28 cellular contexts compared by ENCODE assay signal in genomic region chr10:45278860-45279498, GRCh38. TPM values are rescaled to one million over a fixed set of nuclear protein-coding genes. Genes with fewer than 3 reads are reported as not detected.
"Had no signal": no experiment of that assay in that cellular context is flagged by ENCODE, and none has a peak within 500 bp of the region (broad histone marks: within the 10 kb centered on the region; RNA-seq: fewer than 3 reads in every experiment).

No MANE protein-coding gene starts in this region.

- H3K9me3 Mint-ChIP-seq: activated CD4-positive, alpha-beta memory T cell treated with anti-CD3 and anti-CD28 coated beads, Interleukin-2, amount 10 ng/mL, durations not matched to agents 7 days and 5 days; activated CD4-positive, alpha-beta T cell treated with anti-CD3 and anti-CD28 coated beads, Interleukin-2, amount 10 ng/mL, durations not matched to agents 24 days and 14 days; activated naive CD4-positive, alpha-beta T cell treated with anti-CD3 and anti-CD28 coated beads for 36 hours; activated T-cell treated with anti-CD3 and anti-CD28 coated beads, Interleukin-2, amount 50 U/mL, for 72 hours; natural killer cell; stimulated activated effector memory CD8-positive, alpha-beta T cell treated with anti-CD3 and anti-CD28 coated beads, Interleukin-12 subunit alpha, Interleukin-12 subunit beta, amount 100 ng/mL, for 72 hours; stimulated activated naive CD8-positive, alpha-beta T cell treated with anti-CD3 and anti-CD28 coated beads, Interleukin-15, amount 100 ng/mL, for 72 hours had no signal

- H3K27ac Mint-ChIP-seq: activated CD4-positive, alpha-beta memory T cell treated with anti-CD3 and anti-CD28 coated beads, Interleukin-2, amount 10 ng/mL, durations not matched to agents 7 days and 5 days; activated CD4-positive, alpha-beta T cell treated with anti-CD3 and anti-CD28 coated beads, Interleukin-2, amount 10 ng/mL, durations not matched to agents 24 days and 14 days; activated naive CD4-positive, alpha-beta T cell treated with anti-CD3 and anti-CD28 coated beads for 36 hours; activated T-cell treated with anti-CD3 and anti-CD28 coated beads, Interleukin-2, amount 50 U/mL, for 72 hours; natural killer cell; stimulated activated effector memory CD8-positive, alpha-beta T cell treated with anti-CD3 and anti-CD28 coated beads, Interleukin-12 subunit alpha, Interleukin-12 subunit beta, amount 100 ng/mL, for 72 hours; stimulated activated naive CD8-positive, alpha-beta T cell treated with anti-CD3 and anti-CD28 coated beads, Interleukin-15, amount 100 ng/mL, for 72 hours had no signal

- ATAC-seq: activated CD4-positive, CD25-positive, alpha-beta regulatory T cell treated with anti-CD3 and anti-CD28 coated beads, Interleukin-2, amount 50 U/mL, for 24 hours; activated T-cell treated with anti-CD3 and anti-CD28 coated beads, Interleukin-2, amount 50 U/mL, for 72 hours; foreskin keratinocyte; left lung; natural killer cell; stimulated activated effector memory CD8-positive, alpha-beta T cell treated with anti-CD3 and anti-CD28 coated beads, Interleukin-12 subunit alpha, Interleukin-12 subunit beta, amount 100 ng/mL, for 72 hours; stimulated activated naive CD8-positive, alpha-beta T cell treated with anti-CD3 and anti-CD28 coated beads, Interleukin-15, amount 100 ng/mL, for 72 hours had no signal

- H3K27me3 Mint-ChIP-seq: stimulated activated naive CD8-positive, alpha-beta T cell treated with anti-CD3 and anti-CD28 coated beads, Interleukin-15, amount 100 ng/mL, for 72 hours had no signal

- H3K36me3 Mint-ChIP-seq: natural killer cell; stimulated activated effector memory CD8-positive, alpha-beta T cell treated with anti-CD3 and anti-CD28 coated beads, Interleukin-12 subunit alpha, Interleukin-12 subunit beta, amount 100 ng/mL, for 72 hours had no signal

- H3K4me1 Mint-ChIP-seq: activated CD4-positive, alpha-beta memory T cell treated with anti-CD3 and anti-CD28 coated beads, Interleukin-2, amount 10 ng/mL, durations not matched to agents 7 days and 5 days; activated CD4-positive, alpha-beta T cell treated with anti-CD3 and anti-CD28 coated beads, Interleukin-2, amount 10 ng/mL, durations not matched to agents 24 days and 14 days; natural killer cell; stimulated activated effector memory CD8-positive, alpha-beta T cell treated with anti-CD3 and anti-CD28 coated beads, Interleukin-12 subunit alpha, Interleukin-12 subunit beta, amount 100 ng/mL, for 72 hours; stimulated activated naive CD8-positive, alpha-beta T cell treated with anti-CD3 and anti-CD28 coated beads, Interleukin-15, amount 100 ng/mL, for 72 hours had no signal

- H3K4me3 Mint-ChIP-seq: activated CD4-positive, alpha-beta memory T cell treated with anti-CD3 and anti-CD28 coated beads, Interleukin-2, amount 10 ng/mL, durations not matched to agents 7 days and 5 days; activated CD4-positive, alpha-beta T cell treated with anti-CD3 and anti-CD28 coated beads, Interleukin-2, amount 10 ng/mL, durations not matched to agents 24 days and 14 days; activated naive CD4-positive, alpha-beta T cell treated with anti-CD3 and anti-CD28 coated beads for 36 hours; activated T-cell treated with anti-CD3 and anti-CD28 coated beads, Interleukin-2, amount 50 U/mL, for 72 hours; natural killer cell; stimulated activated effector memory CD8-positive, alpha-beta T cell treated with anti-CD3 and anti-CD28 coated beads, Interleukin-12 subunit alpha, Interleukin-12 subunit beta, amount 100 ng/mL, for 72 hours; stimulated activated naive CD8-positive, alpha-beta T cell treated with anti-CD3 and anti-CD28 coated beads, Interleukin-15, amount 100 ng/mL, for 72 hours had no signal

- DNase-seq: activated CD4-positive, alpha-beta memory T cell treated with anti-CD3 and anti-CD28 coated beads, Interleukin-2, amount 10 ng/mL, durations not matched to agents 7 days and 5 days; activated CD4-positive, alpha-beta T cell treated with anti-CD3 and anti-CD28 coated beads, Interleukin-2, amount 10 ng/mL, durations not matched to agents 24 days and 14 days; activated effector memory CD4-positive, alpha-beta T cell treated with Interleukin-2 at 50 U/mL for 16 hours; activated naive CD4-positive, alpha-beta T cell treated with anti-CD3 and anti-CD28 coated beads for 36 hours; activated T-cell treated with anti-CD3 and anti-CD28 coated beads, Interleukin-2, amount 50 U/mL, for 72 hours; cerebellar nuclear complex; foreskin keratinocyte; left lung; midbrain; natural killer cell; occipital lobe; right lobe of liver; stimulated activated CD4-positive, alpha-beta T cell treated with anti-CD3 and anti-CD28 coated beads, Interleukin-2, amount 100 ng/mL, for 24 hours; stimulated activated naive CD8-positive, alpha-beta T cell treated with anti-CD3 and anti-CD28 coated beads, Interleukin-15, amount 100 ng/mL, for 72 hours; T-helper 9 cell; testis had no signal

- H3K27ac ChIP-seq: coronary artery, foreskin keratinocyte, left lung, right lobe of liver, skin epidermis, testis, vagina, VCaP had no signal

RNA-seq across cellular contexts. Expression of gene OR13A1, which starts 36.4 kb away (rescaled TPM):
- total RNA-seq: activated CD4-positive, alpha-beta memory T cell treated with anti-CD3 and anti-CD28 coated beads, Interleukin-2, amount 10 ng/mL, durations not matched to agents 7 days and 5 days; activated CD4-positive, alpha-beta T cell treated with anti-CD3 and anti-CD28 coated beads, Interleukin-2, amount 10 ng/mL, durations not matched to agents 24 days and 14 days; activated naive CD4-positive, alpha-beta T cell treated with anti-CD3 and anti-CD28 coated beads for 36 hours; activated T-cell treated with anti-CD3 and anti-CD28 coated beads, Interleukin-2, amount 50 U/mL, for 72 hours; epithelial cell of proximal tubule; fibroblast of lung; foreskin keratinocyte; glomerular endothelial cell; kidney epithelial cell; left lung; lung microvascular endothelial cell; natural killer cell; occipital lobe; right lobe of liver; T-helper 1 cell treated with Interleukin-12 subunit alpha and Interleukin-12 subunit beta and Interleukin-4 antibody, amounts not matched to agents 30 ng/mL and 1 ng/mL, for 36 hours; vagina had no signal
